Comparison of ENCODE assay signal across 1 cellular context in the genomic region with DNA sequence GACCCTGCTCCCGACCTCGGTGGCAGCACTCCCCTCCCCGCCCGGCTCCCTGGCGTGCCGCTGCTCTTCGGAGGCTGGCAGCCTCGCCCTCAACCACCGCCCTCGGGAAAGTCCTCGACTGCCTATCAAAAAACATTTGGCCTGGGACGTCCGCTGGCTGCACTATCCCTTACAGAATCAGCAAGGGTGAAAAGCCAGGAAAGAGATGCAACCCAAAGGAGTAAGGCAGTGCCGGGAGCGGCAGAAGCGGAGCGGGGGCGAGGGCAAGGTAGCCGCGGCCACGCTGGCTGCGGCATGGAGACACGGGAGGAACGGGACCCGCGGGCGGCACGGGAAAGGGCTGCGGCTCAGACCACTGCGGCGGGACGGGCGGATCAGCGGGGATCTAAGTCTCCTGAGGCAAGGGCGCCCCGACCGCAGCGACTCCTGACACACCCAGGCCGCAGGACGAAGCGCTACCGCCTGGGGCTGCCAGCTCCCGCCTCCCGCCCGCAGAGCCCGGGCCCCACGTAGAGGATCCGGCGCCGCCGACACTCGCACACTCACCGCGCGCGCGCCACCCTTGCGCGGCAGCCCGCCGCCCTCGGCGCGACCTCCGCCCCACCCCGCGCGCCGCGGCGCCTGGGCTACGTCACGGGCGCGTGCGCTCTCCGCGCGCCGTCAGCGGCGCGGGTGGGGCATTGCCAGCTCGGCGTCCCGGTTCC.
TF ChIP-seq lines count a peak whose summit lies in the region.

A gene with protein sequence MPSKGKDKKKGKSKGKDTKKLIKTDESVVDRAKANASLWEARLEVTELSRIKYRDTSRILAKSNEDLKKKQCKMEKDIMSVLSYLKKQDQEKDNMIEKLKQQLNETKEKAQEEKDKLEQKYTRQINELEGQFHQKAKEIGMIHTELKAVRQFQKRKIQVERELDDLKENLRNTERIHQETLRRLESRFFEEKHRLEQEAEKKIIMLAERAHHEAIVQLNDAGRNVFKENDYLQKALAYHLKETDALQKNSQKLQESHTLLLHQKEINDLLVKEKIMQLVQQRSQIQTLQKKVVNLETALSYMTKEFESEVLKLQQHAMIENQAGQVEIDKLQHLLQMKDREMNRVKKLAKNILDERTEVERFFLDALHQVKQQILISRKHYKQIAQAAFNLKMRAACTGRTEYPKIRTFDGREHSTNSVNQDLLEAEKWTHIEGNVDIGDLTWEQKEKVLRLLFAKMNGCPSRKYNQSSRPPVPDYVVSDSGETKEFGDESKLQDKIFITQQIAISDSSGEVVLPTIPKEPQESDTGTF (plus strand): TSS at position 646 of the 704 bp plus-strand sequence. CDS start 130 bp downstream, outside the sequence.
A gene with protein sequence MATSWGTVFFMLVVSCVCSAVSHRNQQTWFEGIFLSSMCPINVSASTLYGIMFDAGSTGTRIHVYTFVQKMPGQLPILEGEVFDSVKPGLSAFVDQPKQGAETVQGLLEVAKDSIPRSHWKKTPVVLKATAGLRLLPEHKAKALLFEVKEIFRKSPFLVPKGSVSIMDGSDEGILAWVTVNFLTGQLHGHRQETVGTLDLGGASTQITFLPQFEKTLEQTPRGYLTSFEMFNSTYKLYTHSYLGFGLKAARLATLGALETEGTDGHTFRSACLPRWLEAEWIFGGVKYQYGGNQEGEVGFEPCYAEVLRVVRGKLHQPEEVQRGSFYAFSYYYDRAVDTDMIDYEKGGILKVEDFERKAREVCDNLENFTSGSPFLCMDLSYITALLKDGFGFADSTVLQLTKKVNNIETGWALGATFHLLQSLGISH (minus strand): TSS at position 585 of the 704 bp plus-strand sequence. CDS start 31,186 bp downstream, outside the sequence.

TF ChIP-seq in GM12878, 131 proteins besides CTCF, POLR2A, EP300 and RAD21 (continued from another document and continues in another):
- TF ChIP-seq, protein P1, sequence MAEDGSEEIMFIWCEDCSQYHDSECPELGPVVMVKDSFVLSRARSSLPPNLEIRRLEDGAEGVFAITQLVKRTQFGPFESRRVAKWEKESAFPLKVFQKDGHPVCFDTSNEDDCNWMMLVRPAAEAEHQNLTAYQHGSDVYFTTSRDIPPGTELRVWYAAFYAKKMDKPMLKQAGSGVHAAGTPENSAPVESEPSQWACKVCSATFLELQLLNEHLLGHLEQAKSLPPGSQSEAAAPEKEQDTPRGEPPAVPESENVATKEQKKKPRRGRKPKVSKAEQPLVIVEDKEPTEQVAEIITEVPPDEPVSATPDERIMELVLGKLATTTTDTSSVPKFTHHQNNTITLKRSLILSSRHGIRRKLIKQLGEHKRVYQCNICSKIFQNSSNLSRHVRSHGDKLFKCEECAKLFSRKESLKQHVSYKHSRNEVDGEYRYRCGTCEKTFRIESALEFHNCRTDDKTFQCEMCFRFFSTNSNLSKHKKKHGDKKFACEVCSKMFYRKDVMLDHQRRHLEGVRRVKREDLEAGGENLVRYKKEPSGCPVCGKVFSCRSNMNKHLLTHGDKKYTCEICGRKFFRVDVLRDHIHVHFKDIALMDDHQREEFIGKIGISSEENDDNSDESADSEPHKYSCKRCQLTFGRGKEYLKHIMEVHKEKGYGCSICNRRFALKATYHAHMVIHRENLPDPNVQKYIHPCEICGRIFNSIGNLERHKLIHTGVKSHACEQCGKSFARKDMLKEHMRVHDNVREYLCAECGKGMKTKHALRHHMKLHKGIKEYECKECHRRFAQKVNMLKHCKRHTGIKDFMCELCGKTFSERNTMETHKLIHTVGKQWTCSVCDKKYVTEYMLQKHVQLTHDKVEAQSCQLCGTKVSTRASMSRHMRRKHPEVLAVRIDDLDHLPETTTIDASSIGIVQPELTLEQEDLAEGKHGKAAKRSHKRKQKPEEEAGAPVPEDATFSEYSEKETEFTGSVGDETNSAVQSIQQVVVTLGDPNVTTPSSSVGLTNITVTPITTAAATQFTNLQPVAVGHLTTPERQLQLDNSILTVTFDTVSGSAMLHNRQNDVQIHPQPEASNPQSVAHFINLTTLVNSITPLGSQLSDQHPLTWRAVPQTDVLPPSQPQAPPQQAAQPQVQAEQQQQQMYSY (CRISPR knock-in tag; IDR thresholded peaks at IDR 0.05) = no peak
- TF ChIP-seq TARDBP (IDR thresholded peaks at IDR 0.05; ENCODE audit: borderline replicate concordance) (no peak), ZBED1 (IDR thresholded peaks at IDR 0.05; ENCODE audit: borderline replicate concordance) (no peak), FOS (IDR thresholded peaks at IDR 0.05; ENCODE audit: borderline replicate concordance, extremely low read depth, insufficient read length) (no peak), STAT1 (conservative IDR thresholded peaks at IDR 0.05) (no peak), NFIC (IDR thresholded peaks at IDR 0.05; ENCODE audit: low read depth, low read length) (no peak), YY1 (IDR thresholded peaks at IDR 0.05; ENCODE audit: low read depth, low read length) (peak; percentile 49), TCF7 (IDR thresholded peaks at IDR 0.05; ENCODE audit: borderline replicate concordance) (no peak), ASH2L (IDR thresholded peaks at IDR 0.05; ENCODE audit: borderline replicate concordance, low read depth) (no peak), POU2F2 (IDR thresholded peaks at IDR 0.05; ENCODE audit: borderline replicate concordance, low read depth, low read length) (no peak), MXI1 (IDR thresholded peaks at IDR 0.05; ENCODE audit: low read depth, low read length) (peak; percentile 93), POLR2AphosphoS2 (IDR thresholded peaks at IDR 0.05; ENCODE audit: low read depth, low read length) (peak; percentile 70), SREBF1 (IDR thresholded peaks at IDR 0.05; ENCODE audit: low read length) (no peak), KLF5 (IDR thresholded peaks at IDR 0.05; ENCODE audit: partially characterized antibody) (no peak), SUZ12 (IDR thresholded peaks at IDR 0.05; ENCODE audit: unreplicated experiment) (no peak), MEF2A (IDR thresholded peaks at IDR 0.05; ENCODE audit: insufficient read depth, low read depth, low read length) (no peak), ZNF622 (IDR thresholded peaks at IDR 0.05) (no peak), SREBF2 (IDR thresholded peaks at IDR 0.05; ENCODE audit: low read length) (no peak), TCF12 (IDR thresholded peaks at IDR 0.05; ENCODE audit: low read depth, low read length) (peak; percentile 26; the same call in 1 of the 2 replicates), IKZF1 (conservative IDR thresholded peaks at IDR 0.05) (peak; percentile 87), EZH2 (IDR thresholded peaks at IDR 0.05; ENCODE audit: borderline replicate concordance, control insufficient read depth, low read depth, low read length) (no peak), WRNIP1 (IDR thresholded peaks at IDR 0.05; ENCODE audit: borderline replicate concordance, low read depth, low read length) (no peak), ZSCAN29 (IDR thresholded peaks at IDR 0.05) (peak; percentile 67; the same call in 1 of the 2 replicates), DPF2 (IDR thresholded peaks at IDR 0.05) (peak; percentile 80; the same call in 1 of the 2 replicates), ZNF217 (IDR thresholded peaks at IDR 0.05) (peak; percentile 65; the same call in 1 of the 2 replicates), PAX8 (IDR thresholded peaks at IDR 0.05) (no peak), MEF2B (IDR thresholded peaks at IDR 0.05; ENCODE audit: partially characterized antibody, poor library complexity, severe bottlenecking) (no peak), GATAD2B (conservative IDR thresholded peaks at IDR 0.05; ENCODE audit: low read depth) (peak; percentile 88), ZNF274 (IDR thresholded peaks at IDR 0.05; ENCODE audit: insufficient read depth, insufficient read length) (no peak)
- TF ChIP-seq, protein P2, sequence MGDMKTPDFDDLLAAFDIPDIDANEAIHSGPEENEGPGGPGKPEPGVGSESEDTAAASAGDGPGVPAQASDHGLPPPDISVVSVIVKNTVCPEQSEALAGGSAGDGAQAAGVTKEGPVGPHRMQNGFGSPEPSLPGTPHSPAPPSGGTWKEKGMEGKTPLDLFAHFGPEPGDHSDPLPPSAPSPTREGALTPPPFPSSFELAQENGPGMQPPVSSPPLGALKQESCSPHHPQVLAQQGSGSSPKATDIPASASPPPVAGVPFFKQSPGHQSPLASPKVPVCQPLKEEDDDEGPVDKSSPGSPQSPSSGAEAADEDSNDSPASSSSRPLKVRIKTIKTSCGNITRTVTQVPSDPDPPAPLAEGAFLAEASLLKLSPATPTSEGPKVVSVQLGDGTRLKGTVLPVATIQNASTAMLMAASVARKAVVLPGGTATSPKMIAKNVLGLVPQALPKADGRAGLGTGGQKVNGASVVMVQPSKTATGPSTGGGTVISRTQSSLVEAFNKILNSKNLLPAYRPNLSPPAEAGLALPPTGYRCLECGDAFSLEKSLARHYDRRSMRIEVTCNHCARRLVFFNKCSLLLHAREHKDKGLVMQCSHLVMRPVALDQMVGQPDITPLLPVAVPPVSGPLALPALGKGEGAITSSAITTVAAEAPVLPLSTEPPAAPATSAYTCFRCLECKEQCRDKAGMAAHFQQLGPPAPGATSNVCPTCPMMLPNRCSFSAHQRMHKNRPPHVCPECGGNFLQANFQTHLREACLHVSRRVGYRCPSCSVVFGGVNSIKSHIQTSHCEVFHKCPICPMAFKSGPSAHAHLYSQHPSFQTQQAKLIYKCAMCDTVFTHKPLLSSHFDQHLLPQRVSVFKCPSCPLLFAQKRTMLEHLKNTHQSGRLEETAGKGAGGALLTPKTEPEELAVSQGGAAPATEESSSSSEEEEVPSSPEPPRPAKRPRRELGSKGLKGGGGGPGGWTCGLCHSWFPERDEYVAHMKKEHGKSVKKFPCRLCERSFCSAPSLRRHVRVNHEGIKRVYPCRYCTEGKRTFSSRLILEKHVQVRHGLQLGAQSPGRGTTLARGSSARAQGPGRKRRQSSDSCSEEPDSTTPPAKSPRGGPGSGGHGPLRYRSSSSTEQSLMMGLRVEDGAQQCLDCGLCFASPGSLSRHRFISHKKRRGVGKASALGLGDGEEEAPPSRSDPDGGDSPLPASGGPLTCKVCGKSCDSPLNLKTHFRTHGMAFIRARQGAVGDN (IDR thresholded peaks at IDR 0.05) = peak; percentile 61; the same call in 1 of the 2 replicates
- TF ChIP-seq, protein P3, sequence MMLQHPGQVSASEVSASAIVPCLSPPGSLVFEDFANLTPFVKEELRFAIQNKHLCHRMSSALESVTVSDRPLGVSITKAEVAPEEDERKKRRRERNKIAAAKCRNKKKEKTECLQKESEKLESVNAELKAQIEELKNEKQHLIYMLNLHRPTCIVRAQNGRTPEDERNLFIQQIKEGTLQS (IDR thresholded peaks at IDR 0.05; ENCODE audit: borderline replicate concordance, extremely low read depth, low read depth, low read length) = 0 out of 2 replicates have a peak, but pooled peaks have one; percentile 6
- TF ChIP-seq, protein P4, sequence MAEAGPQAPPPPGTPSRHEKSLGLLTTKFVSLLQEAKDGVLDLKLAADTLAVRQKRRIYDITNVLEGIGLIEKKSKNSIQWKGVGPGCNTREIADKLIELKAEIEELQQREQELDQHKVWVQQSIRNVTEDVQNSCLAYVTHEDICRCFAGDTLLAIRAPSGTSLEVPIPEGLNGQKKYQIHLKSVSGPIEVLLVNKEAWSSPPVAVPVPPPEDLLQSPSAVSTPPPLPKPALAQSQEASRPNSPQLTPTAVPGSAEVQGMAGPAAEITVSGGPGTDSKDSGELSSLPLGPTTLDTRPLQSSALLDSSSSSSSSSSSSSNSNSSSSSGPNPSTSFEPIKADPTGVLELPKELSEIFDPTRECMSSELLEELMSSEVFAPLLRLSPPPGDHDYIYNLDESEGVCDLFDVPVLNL (IDR thresholded peaks at IDR 0.05; ENCODE audit: low read depth, low read length) = no peak
- TF ChIP-seq, protein P5, sequence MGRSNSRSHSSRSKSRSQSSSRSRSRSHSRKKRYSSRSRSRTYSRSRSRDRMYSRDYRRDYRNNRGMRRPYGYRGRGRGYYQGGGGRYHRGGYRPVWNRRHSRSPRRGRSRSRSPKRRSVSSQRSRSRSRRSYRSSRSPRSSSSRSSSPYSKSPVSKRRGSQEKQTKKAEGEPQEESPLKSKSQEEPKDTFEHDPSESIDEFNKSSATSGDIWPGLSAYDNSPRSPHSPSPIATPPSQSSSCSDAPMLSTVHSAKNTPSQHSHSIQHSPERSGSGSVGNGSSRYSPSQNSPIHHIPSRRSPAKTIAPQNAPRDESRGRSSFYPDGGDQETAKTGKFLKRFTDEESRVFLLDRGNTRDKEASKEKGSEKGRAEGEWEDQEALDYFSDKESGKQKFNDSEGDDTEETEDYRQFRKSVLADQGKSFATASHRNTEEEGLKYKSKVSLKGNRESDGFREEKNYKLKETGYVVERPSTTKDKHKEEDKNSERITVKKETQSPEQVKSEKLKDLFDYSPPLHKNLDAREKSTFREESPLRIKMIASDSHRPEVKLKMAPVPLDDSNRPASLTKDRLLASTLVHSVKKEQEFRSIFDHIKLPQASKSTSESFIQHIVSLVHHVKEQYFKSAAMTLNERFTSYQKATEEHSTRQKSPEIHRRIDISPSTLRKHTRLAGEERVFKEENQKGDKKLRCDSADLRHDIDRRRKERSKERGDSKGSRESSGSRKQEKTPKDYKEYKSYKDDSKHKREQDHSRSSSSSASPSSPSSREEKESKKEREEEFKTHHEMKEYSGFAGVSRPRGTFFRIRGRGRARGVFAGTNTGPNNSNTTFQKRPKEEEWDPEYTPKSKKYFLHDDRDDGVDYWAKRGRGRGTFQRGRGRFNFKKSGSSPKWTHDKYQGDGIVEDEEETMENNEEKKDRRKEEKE (IDR thresholded peaks at IDR 0.05) = no peak
- TF ChIP-seq, protein P6, sequence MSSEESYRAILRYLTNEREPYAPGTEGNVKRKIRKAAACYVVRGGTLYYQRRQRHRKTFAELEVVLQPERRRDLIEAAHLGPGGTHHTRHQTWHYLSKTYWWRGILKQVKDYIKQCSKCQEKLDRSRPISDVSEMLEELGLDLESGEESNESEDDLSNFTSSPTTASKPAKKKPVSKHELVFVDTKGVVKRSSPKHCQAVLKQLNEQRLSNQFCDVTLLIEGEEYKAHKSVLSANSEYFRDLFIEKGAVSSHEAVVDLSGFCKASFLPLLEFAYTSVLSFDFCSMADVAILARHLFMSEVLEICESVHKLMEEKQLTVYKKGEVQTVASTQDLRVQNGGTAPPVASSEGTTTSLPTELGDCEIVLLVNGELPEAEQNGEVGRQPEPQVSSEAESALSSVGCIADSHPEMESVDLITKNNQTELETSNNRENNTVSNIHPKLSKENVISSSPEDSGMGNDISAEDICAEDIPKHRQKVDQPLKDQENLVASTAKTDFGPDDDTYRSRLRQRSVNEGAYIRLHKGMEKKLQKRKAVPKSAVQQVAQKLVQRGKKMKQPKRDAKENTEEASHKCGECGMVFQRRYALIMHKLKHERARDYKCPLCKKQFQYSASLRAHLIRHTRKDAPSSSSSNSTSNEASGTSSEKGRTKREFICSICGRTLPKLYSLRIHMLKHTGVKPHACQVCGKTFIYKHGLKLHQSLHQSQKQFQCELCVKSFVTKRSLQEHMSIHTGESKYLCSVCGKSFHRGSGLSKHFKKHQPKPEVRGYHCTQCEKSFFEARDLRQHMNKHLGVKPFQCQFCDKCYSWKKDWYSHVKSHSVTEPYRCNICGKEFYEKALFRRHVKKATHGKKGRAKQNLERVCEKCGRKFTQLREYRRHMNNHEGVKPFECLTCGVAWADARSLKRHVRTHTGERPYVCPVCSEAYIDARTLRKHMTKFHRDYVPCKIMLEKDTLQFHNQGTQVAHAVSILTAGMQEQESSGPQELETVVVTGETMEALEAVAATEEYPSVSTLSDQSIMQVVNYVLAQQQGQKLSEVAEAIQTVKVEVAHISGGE (CRISPR knock-in tag; IDR thresholded peaks at IDR 0.05) = no peak
- TF ChIP-seq, protein P7, sequence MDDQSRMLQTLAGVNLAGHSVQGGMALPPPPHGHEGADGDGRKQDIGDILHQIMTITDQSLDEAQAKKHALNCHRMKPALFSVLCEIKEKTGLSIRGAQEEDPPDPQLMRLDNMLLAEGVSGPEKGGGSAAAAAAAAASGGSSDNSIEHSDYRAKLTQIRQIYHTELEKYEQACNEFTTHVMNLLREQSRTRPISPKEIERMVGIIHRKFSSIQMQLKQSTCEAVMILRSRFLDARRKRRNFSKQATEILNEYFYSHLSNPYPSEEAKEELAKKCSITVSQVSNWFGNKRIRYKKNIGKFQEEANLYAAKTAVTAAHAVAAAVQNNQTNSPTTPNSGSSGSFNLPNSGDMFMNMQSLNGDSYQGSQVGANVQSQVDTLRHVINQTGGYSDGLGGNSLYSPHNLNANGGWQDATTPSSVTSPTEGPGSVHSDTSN (IDR thresholded peaks at IDR 0.05; ENCODE audit: insufficient replicate concordance, low read depth, low read length) = no peak
